In genomic region chr17:48262982-48263586, GRCh38 we compare ENCODE assay signal across 8 cellular contexts.
DNase-seq lines count a peak whose midpoint lies in the region; ATAC-seq and TF ChIP-seq lines count a peak whose summit lies in the region.

No MANE protein-coding gene starts in this region.

- H3K36me3 ChIP-seq in tibial nerve, result no peaks in the 10 kb centered on the region

- no peaks in the 10 kb centered on the region for H3K9me3 Mint-ChIP-seq in activated CD8-positive, alpha-beta T cell treated with anti-CD3 and anti-CD28 coated beads for 36 hours
- H3K9me3 Mint-ChIP-seq in activated CD8-positive, alpha-beta T cell treated with anti-CD3 and anti-CD28 coated beads, Interleukin-2, amount 10 ng/mL, durations not matched to agents 7 days and 5 days (ENCODE audit: insufficient read depth), result no peaks in the 10 kb centered on the region
- no peaks in the 10 kb centered on the region for H3K9me3 Mint-ChIP-seq in stimulated activated naive CD8-positive, alpha-beta T cell treated with anti-CD3 and anti-CD28 coated beads, Interleukin-15, amount 100 ng/mL, for 72 hours

- no peak for DNase-seq in activated CD8-positive, alpha-beta T cell treated with anti-CD3 and anti-CD28 coated beads for 36 hours
- no peak for DNase-seq in activated CD8-positive, alpha-beta T cell treated with anti-CD3 and anti-CD28 coated beads, Interleukin-2, amount 10 ng/mL, durations not matched to agents 7 days and 5 days
- peak; percentile 13 for DNase-seq in NCI-H2196 treated with DMSO at 0.1 percent for 48 hours (lab: John Stamatoyannopoulos, UW; ENCODE audit: unreplicated experiment)
- DNase-seq in dermis blood vessel endothelial cell, result peak; percentile 66
- no peak for DNase-seq in tibial nerve (ENCODE audit: low spot score in 2 of 2)
- DNase-seq in stimulated activated naive CD8-positive, alpha-beta T cell treated with anti-CD3 and anti-CD28 coated beads, Interleukin-15, amount 100 ng/mL, for 72 hours, result no peak
- no peak for DNase-seq in H4 (ENCODE audit: low spot score)
- no peak for DNase-seq in T-helper 1 cell

- 4 to 91% methylated on average over 1 of the region's 1 CpG for WGBS in tibial nerve, 2 donors

- H3K27me3 ChIP-seq in tibial nerve, result no peaks in the 10 kb centered on the region

- TF ChIP-seq EP300 in tibial nerve (IDR thresholded peaks at IDR 0.05), result no peak

- no peak for ATAC-seq in activated CD8-positive, alpha-beta T cell treated with anti-CD3 and anti-CD28 coated beads for 36 hours
- ATAC-seq in activated CD8-positive, alpha-beta T cell treated with anti-CD3 and anti-CD28 coated beads, Interleukin-2, amount 10 ng/mL, durations not matched to agents 7 days and 5 days, result no peak
- ATAC-seq in stimulated activated naive CD8-positive, alpha-beta T cell treated with anti-CD3 and anti-CD28 coated beads, Interleukin-15, amount 100 ng/mL, for 72 hours, result no peak

- H3K27ac Mint-ChIP-seq in activated CD8-positive, alpha-beta T cell treated with anti-CD3 and anti-CD28 coated beads for 36 hours, result no peak overlapping the region
- no peak overlapping the region for H3K27ac Mint-ChIP-seq in activated CD8-positive, alpha-beta T cell treated with anti-CD3 and anti-CD28 coated beads, Interleukin-2, amount 10 ng/mL, durations not matched to agents 7 days and 5 days
- H3K27ac Mint-ChIP-seq in stimulated activated naive CD8-positive, alpha-beta T cell treated with anti-CD3 and anti-CD28 coated beads, Interleukin-15, amount 100 ng/mL, for 72 hours, result no peak overlapping the region

- CTCF ChIA-PET in activated CD8-positive, alpha-beta T cell treated with anti-CD3 and anti-CD28 coated beads for 36 hours (lab: Charles Lee), result interaction anchor here (0.7 to 4.5 kb wide), 37 partner anchors 8 to 367 kb away, joined by 3 to 34 read pairs (median 5); partner anchors contain the start of gene HOXB5
- CTCF ChIA-PET in activated CD8-positive, alpha-beta T cell treated with anti-CD3 and anti-CD28 coated beads, Interleukin-2, amount 10 ng/mL, durations not matched to agents 7 days and 5 days (lab: Charles Lee), result interaction anchor here (0.7 to 4.9 kb wide), 38 partner anchors 9 to 373 kb away, joined by 3 to 60 read pairs (median 6); partner anchors contain the start of genes HOXB3 and HOXB5

- no peak overlapping the region for H3K4me3 Mint-ChIP-seq in activated CD8-positive, alpha-beta T cell treated with anti-CD3 and anti-CD28 coated beads for 36 hours
- no peak overlapping the region for H3K4me3 Mint-ChIP-seq in activated CD8-positive, alpha-beta T cell treated with anti-CD3 and anti-CD28 coated beads, Interleukin-2, amount 10 ng/mL, durations not matched to agents 7 days and 5 days
- H3K4me3 Mint-ChIP-seq in stimulated activated naive CD8-positive, alpha-beta T cell treated with anti-CD3 and anti-CD28 coated beads, Interleukin-15, amount 100 ng/mL, for 72 hours, result no peak overlapping the region

- H3K9me3 ChIP-seq in tibial nerve, result no peaks in the 10 kb centered on the region

- H3K27me3 Mint-ChIP-seq in activated CD8-positive, alpha-beta T cell treated with anti-CD3 and anti-CD28 coated beads for 36 hours, result no peaks in the 10 kb centered on the region
- H3K27me3 Mint-ChIP-seq in activated CD8-positive, alpha-beta T cell treated with anti-CD3 and anti-CD28 coated beads, Interleukin-2, amount 10 ng/mL, durations not matched to agents 7 days and 5 days (ENCODE audit: low read depth), result no peaks in the 10 kb centered on the region
- H3K27me3 Mint-ChIP-seq in stimulated activated naive CD8-positive, alpha-beta T cell treated with anti-CD3 and anti-CD28 coated beads, Interleukin-15, amount 100 ng/mL, for 72 hours, result no peaks in the 10 kb centered on the region

- TF ChIP-seq CTCF in activated CD8-positive, alpha-beta T cell treated with anti-CD3 and anti-CD28 coated beads for 36 hours (IDR thresholded peaks at IDR 0.05), result peak; percentile 63
- TF ChIP-seq CTCF in tibial nerve (IDR thresholded peaks at IDR 0.05), result peak in 3 of 5 experiments; percentile 12 to 40 (median 20)

- no peak overlapping the region for H3K4me3 ChIP-seq in tibial nerve

- intact Hi-C loops in activated CD8-positive, alpha-beta T cell treated with anti-CD3 and anti-CD28 coated beads for 36 hours (cut with micrococcal nuclease), result no loop called here

- no peak overlapping the region for H3K27ac ChIP-seq in tibial nerve

- no peak for TF ChIP-seq POLR2A in tibial nerve (IDR thresholded peaks at IDR 0.05)

- H3K36me3 Mint-ChIP-seq in activated CD8-positive, alpha-beta T cell treated with anti-CD3 and anti-CD28 coated beads for 36 hours (ENCODE audit: low read depth), result peaks cover 8% of the 10 kb centered on the region
- peaks cover 5% of the 10 kb centered on the region for H3K36me3 Mint-ChIP-seq in activated CD8-positive, alpha-beta T cell treated with anti-CD3 and anti-CD28 coated beads, Interleukin-2, amount 10 ng/mL, durations not matched to agents 7 days and 5 days (ENCODE audit: low read depth)

- POLR2A ChIA-PET in activated CD8-positive, alpha-beta T cell treated with anti-CD3 and anti-CD28 coated beads for 36 hours (lab: Charles Lee), result interaction anchor here (1.6 kb wide), 1 partner anchor 10 kb away, joined by 5 read pairs; no protein-coding TSS in a partner anchor
- POLR2A ChIA-PET in activated CD8-positive, alpha-beta T cell treated with anti-CD3 and anti-CD28 coated beads, Interleukin-2, amount 10 ng/mL, durations not matched to agents 7 days and 5 days (lab: Charles Lee), result no interaction called here

- H3K4me1 Mint-ChIP-seq in activated CD8-positive, alpha-beta T cell treated with anti-CD3 and anti-CD28 coated beads for 36 hours (ENCODE audit: low read depth), result peaks cover 38% of the 10 kb centered on the region
- peaks cover 27% of the 10 kb centered on the region for H3K4me1 Mint-ChIP-seq in activated CD8-positive, alpha-beta T cell treated with anti-CD3 and anti-CD28 coated beads, Interleukin-2, amount 10 ng/mL, durations not matched to agents 7 days and 5 days (ENCODE audit: low read depth)
- peaks cover 34% of the 10 kb centered on the region for H3K4me1 Mint-ChIP-seq in stimulated activated naive CD8-positive, alpha-beta T cell treated with anti-CD3 and anti-CD28 coated beads, Interleukin-15, amount 100 ng/mL, for 72 hours

- no peaks in the 10 kb centered on the region for H3K4me1 ChIP-seq in tibial nerve

Comparison
In these comparisons a context has a peak if more than half of its experiments do, and no peak if none do; other contexts are left out.
1. DNase-seq: peak in NCI-H2196 treated with DMSO at 0.1 percent for 48 hours (single experiment) and dermis blood vessel endothelial cell (single experiment); none in activated CD8-positive, alpha-beta T cell treated with anti-CD3 and anti-CD28 coated beads for 36 hours (single experiment), activated CD8-positive, alpha-beta T cell treated with anti-CD3 and anti-CD28 coated beads, Interleukin-2, amount 10 ng/mL, durations not matched to agents 7 days and 5 days (single experiment), tibial nerve (0 of 2), stimulated activated naive CD8-positive, alpha-beta T cell treated with anti-CD3 and anti-CD28 coated beads, Interleukin-15, amount 100 ng/mL, for 72 hours (0 of 2), H4 (single experiment) and T-helper 1 cell (0 of 5).